ENCODE assay signal across 25 cellular contexts in the genomic region with DNA sequence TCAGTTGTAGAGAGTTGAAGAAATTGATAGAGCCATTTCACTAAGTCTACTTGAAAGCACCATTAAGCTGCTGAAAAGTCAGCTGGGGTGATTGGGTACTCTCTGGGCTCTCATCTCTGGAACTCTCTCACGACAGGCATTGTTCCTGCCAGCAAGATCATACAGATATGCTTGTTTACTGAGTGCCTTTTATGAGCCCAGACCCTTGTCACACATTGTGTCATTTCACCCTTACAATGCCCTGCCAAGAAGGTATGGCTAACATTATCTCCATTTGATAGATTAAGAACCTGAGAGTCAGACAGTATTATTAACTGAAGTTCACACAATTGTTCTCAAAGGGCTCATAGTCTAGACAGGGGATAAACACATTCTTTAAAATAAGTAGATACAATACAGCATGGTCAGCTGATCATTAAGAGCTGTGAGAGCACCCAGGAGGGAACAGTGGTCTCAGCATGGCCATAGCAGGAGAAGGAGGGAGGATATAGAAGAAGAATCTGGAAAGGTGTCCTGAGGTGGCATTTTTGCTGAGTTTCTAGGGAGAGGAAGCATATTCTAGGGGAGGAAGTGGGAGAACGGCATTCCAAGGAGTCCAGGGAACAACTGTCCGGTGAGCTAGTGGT.
A peak's percentile ranks its signal among the peaks of the same experiment; 100 is the strongest.
DNase-seq lines count a peak whose midpoint lies in the region; ATAC-seq and TF ChIP-seq lines count a peak whose summit lies in the region.
"Had no signal": no experiment of that assay in that cellular context is flagged by ENCODE, and none has a peak within 500 bp of the region (broad histone marks: within the 10 kb centered on the region; RNA-seq: fewer than 3 reads in every experiment).

No MANE protein-coding gene starts in this region.

- peak; percentile 26 for DNase-seq in NCI-H510A treated with DMSO at 0.1 percent for 48 hours (lab: John Stamatoyannopoulos, UW)
- DNase-seq in NCI-H510A (lab: John Stamatoyannopoulos, UW): no peak
- DNase-seq in NCI-H1105 (lab: John Stamatoyannopoulos, UW): peak; percentile 63
- DNase-seq in NCI-H345 (lab: John Stamatoyannopoulos, UW): peak; percentile 56
- peak; percentile 27 to 47 for DNase-seq in trophoblast cell
- no peak for DNase-seq in esophagus squamous epithelium (lab: John Stamatoyannopoulos, UW)
- DNase-seq: activated CD4-positive, alpha-beta T cell treated with anti-CD3 and anti-CD28 coated beads for 4 hours; activated gamma-delta T cell treated with Interleukin-2 at 50 U/mL for 16 hours; activated naive CD8-positive, alpha-beta T cell treated with anti-CD3 and anti-CD28 coated beads, Interleukin-2, amount 50 U/mL, for 24 hours; activated T-cell treated with anti-CD3 and anti-CD28 coated beads for 4 hours; dermis blood vessel endothelial cell; gastrocnemius medialis; HFFc6; left cardiac atrium; mammary epithelial cell; NCI-H146; NCI-H446; right cardiac atrium; SHP77; stimulated activated CD4-positive, alpha-beta T cell treated with anti-CD3 and anti-CD28 coated beads, Interleukin-2, amount 100 ng/mL, for 48 hours; upper lobe of left lung had no signal

- no peak overlapping the region for H3K14ac ChIP-seq in trophoblast cell (ENCODE audit: low read length)

- H3K79me2 ChIP-seq in trophoblast cell (ENCODE audit: control insufficient read depth, insufficient read depth, low read length, poor library complexity): no peaks in the 10 kb centered on the region
- H3K79me2 ChIP-seq: parathyroid adenoma had no signal

- no peak for TF ChIP-seq POLR2A in esophagus squamous epithelium (IDR thresholded peaks at IDR 0.05)

- H3K36me3 ChIP-seq in trophoblast cell (ENCODE audit: control insufficient read depth in 1 of 2, insufficient read depth in 2 of 2, low read length in 2 of 2) (no peaks in the 10 kb centered on the region), esophagus squamous epithelium (no peaks in the 10 kb centered on the region)
- H3K36me3 ChIP-seq: gastrocnemius medialis, upper lobe of left lung had no signal

- no peaks in the 10 kb centered on the region for H3K27me3 ChIP-seq in trophoblast cell (ENCODE audit: insufficient read depth, low read length)
- H3K27me3 ChIP-seq in esophagus squamous epithelium: peaks cover 0 to 8% (median 0%) of the 10 kb centered on the region in 4 donors
- H3K27me3 ChIP-seq: gastrocnemius medialis, upper lobe of left lung had no signal

- no peaks in the 10 kb centered on the region for H3K79me1 ChIP-seq in trophoblast cell (ENCODE audit: low read length)

- H3K4ac ChIP-seq in trophoblast cell (ENCODE audit: low read depth, low read length): no peak overlapping the region

- H3K23ac ChIP-seq in trophoblast cell (ENCODE audit: low read length): no peak overlapping the region

- no peak overlapping the region for H3K18ac ChIP-seq in trophoblast cell (ENCODE audit: low read length)

- no peak for ATAC-seq in HG03565 (IDR thresholded peaks at IDR 0.05; ENCODE audit: unreplicated experiment)
- ATAC-seq in GM21367 (IDR thresholded peaks at IDR 0.05; ENCODE audit: unreplicated experiment): no peak
- ATAC-seq: activated naive CD8-positive, alpha-beta T cell treated with anti-CD3 and anti-CD28 coated beads, Interleukin-2, amount 50 U/mL, for 24 hours; gastrocnemius medialis; left cardiac atrium; Panc1; right cardiac atrium had no signal

- no peak overlapping the region for H2AFZ ChIP-seq in trophoblast cell (ENCODE audit: insufficient read depth, low read length, poor library complexity)
- H2AFZ ChIP-seq: parathyroid adenoma had no signal

- H3K9ac ChIP-seq in trophoblast cell (ENCODE audit: low read length): no peak overlapping the region
- H3K9ac ChIP-seq: parathyroid adenoma had no signal

- no peak overlapping the region for H2BK120ac ChIP-seq in trophoblast cell (ENCODE audit: insufficient read depth, low read length, poor library complexity)

- no peak for TF ChIP-seq CTCF in esophagus squamous epithelium (IDR thresholded peaks at IDR 0.05)

- no peak overlapping the region for H4K12ac ChIP-seq in trophoblast cell (ENCODE audit: low read depth, low read length)

- no peak overlapping the region for H4K91ac ChIP-seq in trophoblast cell (ENCODE audit: low read depth, low read length)

- no CpG with 5 or more reads among the region's 3 CpGs for WGBS in trophoblast cell (ENCODE audit: extremely low coverage, insufficient coverage, insufficient read length)
- WGBS in esophagus squamous epithelium, 2 donors: 69 to 71% methylated on average over 3 of the region's 3 CpGs

- no peak overlapping the region for H2AK5ac ChIP-seq in trophoblast cell (ENCODE audit: low read length)

- H3K4me1 ChIP-seq in trophoblast cell (ENCODE audit: control insufficient read depth in 1 of 2, insufficient read depth in 2 of 2, low read length in 2 of 2): peaks cover 2 to 10% of the 10 kb centered on the region in 2 experiments
- H3K4me1 ChIP-seq in esophagus squamous epithelium: no peaks in the 10 kb centered on the region
- H3K4me1 ChIP-seq: gastrocnemius medialis, parathyroid adenoma, upper lobe of left lung had no signal

- no peak overlapping the region for H2BK12ac ChIP-seq in trophoblast cell (ENCODE audit: low read length)

- intact Hi-C loops in esophagus squamous epithelium (cut with DNase I): no loop called here

- H3K4me3 ChIP-seq in trophoblast cell (ENCODE audit: low read depth, low read length): no peak overlapping the region
- H3K4me3 ChIP-seq in esophagus squamous epithelium: no peak overlapping the region
- H3K4me3 ChIP-seq: gastrocnemius medialis, upper lobe of left lung had no signal

- no peak overlapping the region for H3K27ac ChIP-seq in trophoblast cell (ENCODE audit: low read depth, low read length)
- H3K27ac ChIP-seq in esophagus squamous epithelium: no peak overlapping the region
- H3K27ac ChIP-seq: gastrocnemius medialis, parathyroid adenoma, upper lobe of left lung had no signal

- no peak overlapping the region for H4K8ac ChIP-seq in trophoblast cell (ENCODE audit: low read depth, low read length)

- no peak overlapping the region for H2BK5ac ChIP-seq in trophoblast cell (ENCODE audit: low read depth, low read length, poor library complexity)

- no peak overlapping the region for H3K4me2 ChIP-seq in trophoblast cell (ENCODE audit: low read length)

- no peaks in the 10 kb centered on the region for H3K9me3 ChIP-seq in trophoblast cell (ENCODE audit: insufficient read depth, low read depth, low read length)
- H3K9me3 ChIP-seq in esophagus squamous epithelium: no peaks in the 10 kb centered on the region
- H3K9me3 ChIP-seq: gastrocnemius medialis, upper lobe of left lung had no signal

Comparison
In these comparisons a context has a peak if more than half of its experiments do, and no peak if none do; other contexts are left out.
1. DNase-seq: peak in NCI-H510A treated with DMSO at 0.1 percent for 48 hours (single experiment), NCI-H1105 (single experiment), NCI-H345 (single experiment) and trophoblast cell (2 of 2); none in NCI-H510A (single experiment) and esophagus squamous epithelium (single experiment).